Comparison of ENCODE assay signal across 28 cellular contexts in the genomic region with DNA sequence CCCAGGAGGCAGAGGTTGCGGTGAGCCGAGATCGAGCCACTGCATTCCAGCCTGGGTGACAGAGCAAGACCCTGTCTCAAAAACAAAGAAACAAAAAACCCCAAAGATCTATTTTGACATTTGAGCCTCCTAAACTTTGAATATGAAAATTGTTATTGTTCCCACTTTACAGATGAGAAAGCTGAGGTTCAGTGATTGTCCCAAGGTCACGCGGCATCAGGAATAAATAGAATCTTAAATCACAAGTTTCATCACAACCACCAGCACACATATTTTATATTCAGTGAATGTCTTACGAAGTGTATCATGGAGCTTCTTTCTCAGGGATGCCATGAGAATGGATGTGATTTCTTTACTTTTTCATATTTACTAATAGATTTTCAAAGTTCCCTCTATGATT.
"Had no signal": no experiment of that assay in that cellular context is flagged by ENCODE, and none has a peak within 500 bp of the region (broad histone marks: within the 10 kb centered on the region; RNA-seq: fewer than 3 reads in every experiment).

No MANE protein-coding gene starts in this region.

- H3K36me3 Mint-ChIP-seq: mesothelial cell of epicardium; naive B cell; natural killer cell; neural progenitor cell; stimulated activated memory B cell treated with anti-CD40 and anti-IgM and Interleukin-4, amounts not matched to agents 10 μg/mL and 1 μg/mL and 100 μg/mL, for 72 hours had no signal

- H3K27me3 ChIP-seq: neural progenitor cell, right atrium auricular region, testis, thyroid gland, transverse colon, upper lobe of left lung, vagina had no signal

- ATAC-seq: left cardiac atrium; lower lobe of right lung; natural killer cell; stimulated activated memory B cell treated with anti-CD40 and anti-IgM and Interleukin-4, amounts not matched to agents 10 μg/mL and 1 μg/mL and 100 μg/mL, for 72 hours; stimulated activated naive CD8-positive, alpha-beta T cell treated with anti-CD3 and anti-CD28 coated beads, Interleukin-15, amount 100 ng/mL, for 72 hours had no signal

- H2AFZ ChIP-seq: neural progenitor cell had no signal

- H3K4me1 ChIP-seq: testis had no signal

- H3K36me3 ChIP-seq: lower lobe of right lung, neural progenitor cell, neutrophil, right atrium auricular region, thyroid gland, transverse colon, upper lobe of left lung, vagina had no signal

- FAIRE-seq: keratinocyte had no signal

- DNase-seq: hippocampal formation; kidney glomerular epithelial cell; left cardiac atrium; lower lobe of right lung; mammary epithelial cell; naive B cell; natural killer cell; nephron progenitor cell; occipital lobe; stimulated activated CD4-positive, alpha-beta T cell treated with anti-CD3 and anti-CD28 coated beads, Interleukin-1b, Interleukin-23, amount 100 ng/mL, for 48 hours; stimulated activated CD4-positive, alpha-beta T cell treated with anti-CD3 and anti-CD28 coated beads, Interleukin-2, amount 100 ng/mL, for 48 hours; stimulated activated CD4-positive, alpha-beta T cell treated with anti-CD3 and anti-CD28 coated beads, Interleukin-4, amount 100 ng/mL, for 4 hours; stimulated activated CD8-positive, alpha-beta memory T cell treated with anti-CD3 and anti-CD28 coated beads, Interleukin-4, amount 100 ng/mL, for 48 hours; stimulated activated naive CD4-positive, alpha-beta T cell treated with Interleukin-2 at 50 U/mL for 16 hours; stimulated activated naive CD8-positive, alpha-beta T cell treated with anti-CD3 and anti-CD28 coated beads, Interleukin-15, amount 100 ng/mL, for 72 hours; testis; thyroid gland; transverse colon; upper lobe of left lung had no signal

- H3K9ac ChIP-seq: neural progenitor cell had no signal

- H3K27ac ChIP-seq: lower lobe of right lung, neural progenitor cell, neutrophil, testis, thyroid gland, upper lobe of left lung, vagina had no signal

- H3K4me3 ChIP-seq: lower lobe of right lung, neural progenitor cell, right atrium auricular region, smooth muscle cell, testis, thyroid gland, transverse colon, upper lobe of left lung, vagina had no signal

- H3K4me2 ChIP-seq: neural progenitor cell, smooth muscle cell had no signal

- H3K4me3 Mint-ChIP-seq: mesothelial cell of epicardium; naive B cell; natural killer cell; nephron progenitor cell; neural progenitor cell; stimulated activated memory B cell treated with anti-CD40 and anti-IgM and Interleukin-4, amounts not matched to agents 10 μg/mL and 1 μg/mL and 100 μg/mL, for 72 hours; stimulated activated naive CD8-positive, alpha-beta T cell treated with anti-CD3 and anti-CD28 coated beads, Interleukin-15, amount 100 ng/mL, for 72 hours had no signal

- H3K9me3 Mint-ChIP-seq: mesothelial cell of epicardium; naive B cell; natural killer cell; nephron progenitor cell; neural progenitor cell; stimulated activated memory B cell treated with anti-CD40 and anti-IgM and Interleukin-4, amounts not matched to agents 10 μg/mL and 1 μg/mL and 100 μg/mL, for 72 hours; stimulated activated naive CD8-positive, alpha-beta T cell treated with anti-CD3 and anti-CD28 coated beads, Interleukin-15, amount 100 ng/mL, for 72 hours had no signal

- H3K27ac Mint-ChIP-seq: mesothelial cell of epicardium; naive B cell; natural killer cell; nephron progenitor cell; neural progenitor cell; progenitor cell of endocrine pancreas; stimulated activated memory B cell treated with anti-CD40 and anti-IgM and Interleukin-4, amounts not matched to agents 10 μg/mL and 1 μg/mL and 100 μg/mL, for 72 hours; stimulated activated naive CD8-positive, alpha-beta T cell treated with anti-CD3 and anti-CD28 coated beads, Interleukin-15, amount 100 ng/mL, for 72 hours had no signal

- H3K9me3 ChIP-seq: lower lobe of right lung, neutrophil, right atrium auricular region, testis, thyroid gland, transverse colon, upper lobe of left lung, vagina had no signal
